13 cellular contexts compared by ENCODE assay signal in genomic region chr20:56501116-56501515, GRCh38. TPM values are rescaled to one million over a fixed set of nuclear protein-coding genes. Genes with fewer than 3 reads are reported as not detected.
"Had no signal": no experiment of that assay in that cellular context is flagged by ENCODE, and none has a peak within 500 bp of the region (broad histone marks: within the 10 kb centered on the region; RNA-seq: fewer than 3 reads in every experiment).

No MANE protein-coding gene starts in this region.

- H3K4me3 ChIP-seq: GM23248, HAP-1 had no signal

- H3K4me1 ChIP-seq: HAP-1 had no signal

- H3K4me3 Mint-ChIP-seq: HFFc6 had no signal

- H3K9me3 ChIP-seq: HAP-1 had no signal

- DNase-seq: GM23248, GOT3, H7, HFFc6, IMR-90, Karpas-422, KBM-7 had no signal

- H3K4me2 ChIP-seq: KMS-11 had no signal

- ATAC-seq: HCT116 had no signal

- H3K9me3 Mint-ChIP-seq: HFFc6 had no signal

- H3K27ac ChIP-seq: GM23248, HL-60, KMS-11 had no signal

RNA-seq across cellular contexts. Expression of gene FAM209A, which starts 23.4 kb away (rescaled TPM):
- total RNA-seq: GM23248, H4, HT1080 had no signal
- polyA plus RNA-seq: GM23248 had no signal

RNA-seq across cellular contexts. Expression of gene FAM209B, which starts 31.9 kb away (rescaled TPM):
- total RNA-seq: GM23248, H4, HT1080, IMR-90 had no signal
- polyA plus RNA-seq: GM23248 had no signal
